Comparison of ENCODE assay signal across 1 cellular context in genomic region chr3:16060358-16060852, GRCh38.
TF ChIP-seq lines count a peak whose summit lies in the region.

No MANE protein-coding gene starts in this region.

TF ChIP-seq in HepG2, 621 proteins besides CTCF, POLR2A, EP300 and RAD21 (continued from another document and continues in another):
- TF ChIP-seq ZEB1 (IDR thresholded peaks at IDR 0.05; ENCODE audit: insufficient replicate concordance, low read depth) (peak; percentile 40), ZNF816 (CRISPR knock-in tag; IDR thresholded peaks at IDR 0.05; ENCODE audit: borderline replicate concordance) (no peak), TBX2 (CRISPR knock-in tag; IDR thresholded peaks at IDR 0.05; ENCODE audit: borderline replicate concordance) (peak; percentile 90; the same call in 1 of the 2 replicates), NKX3-1 (CRISPR knock-in tag; IDR thresholded peaks at IDR 0.05) (no peak), ZNF615 (CRISPR knock-in tag; IDR thresholded peaks at IDR 0.05; ENCODE audit: borderline replicate concordance) (no peak), ZSCAN9 (CRISPR knock-in tag; IDR thresholded peaks at IDR 0.05; ENCODE audit: borderline replicate concordance) (peak; percentile 68; the same call in 1 of the 2 replicates), U2AF2 (IDR thresholded peaks at IDR 0.05; ENCODE audit: low read depth, low read length) (no peak), ZNF180 (CRISPR knock-in tag; IDR thresholded peaks at IDR 0.05; ENCODE audit: borderline replicate concordance, low read depth) (no peak), POLR2G (IDR thresholded peaks at IDR 0.05; ENCODE audit: low read depth, low read length) (0 out of 2 replicates have a peak, but pooled peaks have one; percentile 17), YEATS2 (CRISPR knock-in tag; IDR thresholded peaks at IDR 0.05; ENCODE audit: borderline replicate concordance) (peak; percentile 85; the same call in 1 of the 2 replicates), NR2F2 (IDR thresholded peaks at IDR 0.05; ENCODE audit: borderline replicate concordance, low read depth) (0 out of 2 replicates have a peak, but pooled peaks have one; percentile 40), RXRA (CRISPR knock-in tag; IDR thresholded peaks at IDR 0.05) (peak; percentile 75; the same call in 1 of the 2 replicates), CREB1 (IDR thresholded peaks at IDR 0.05) (peak; percentile 91), CREB1 (CRISPR knock-in tag; IDR thresholded peaks at IDR 0.05) (peak; percentile 94), ZNF563 (CRISPR knock-in tag; IDR thresholded peaks at IDR 0.05) (no peak), FOXA3 (CRISPR knock-in tag; IDR thresholded peaks at IDR 0.05) (peak; percentile 98), TBP (CRISPR knock-in tag; IDR thresholded peaks at IDR 0.05) (no peak), TCF7L2 (IDR thresholded peaks at IDR 0.05; ENCODE audit: low read depth, low read length) (no peak), ZNF891 (CRISPR knock-in tag; IDR thresholded peaks at IDR 0.05) (no peak), ZBTB10 (CRISPR knock-in tag; IDR thresholded peaks at IDR 0.05; ENCODE audit: borderline replicate concordance) (no peak; the same call in 1 of the 2 replicates), SMAD9 (CRISPR knock-in tag; IDR thresholded peaks at IDR 0.05) (0 out of 2 replicates have a peak, but pooled peaks have one; percentile 13), NFKBIZ (CRISPR knock-in tag; IDR thresholded peaks at IDR 0.05) (peak; percentile 96; the same call in 1 of the 2 replicates), ARHGAP35 (CRISPR knock-in tag; IDR thresholded peaks at IDR 0.05; ENCODE audit: borderline replicate concordance) (peak; percentile 36; the same call in 1 of the 2 replicates), ERF (CRISPR knock-in tag; IDR thresholded peaks at IDR 0.05) (peak; percentile 97), LBX2 (CRISPR knock-in tag; IDR thresholded peaks at IDR 0.05; ENCODE audit: borderline replicate concordance) (no peak), ZNF772 (CRISPR knock-in tag; IDR thresholded peaks at IDR 0.05) (peak; percentile 32; the same call in 1 of the 2 replicates), KLF11 (CRISPR knock-in tag; IDR thresholded peaks at IDR 0.05) (peak; percentile 92; the same call in 1 of the 2 replicates), TBL1XR1 (IDR thresholded peaks at IDR 0.05; ENCODE audit: borderline replicate concordance, low read length, partially characterized antibody) (peak; percentile 43), SP5 (CRISPR knock-in tag; IDR thresholded peaks at IDR 0.05; ENCODE audit: borderline replicate concordance, low read depth) (peak; percentile 63), ZNF878 (CRISPR knock-in tag; IDR thresholded peaks at IDR 0.05) (peak; percentile 75), FOXA1 (IDR thresholded peaks at IDR 0.05) (peak; percentile 78), FOXA1 (CRISPR knock-in tag; IDR thresholded peaks at IDR 0.05) (peak; percentile 95), BRD4 (CRISPR knock-in tag; IDR thresholded peaks at IDR 0.05) (no peak), MIXL1 (CRISPR knock-in tag; IDR thresholded peaks at IDR 0.05) (peak; percentile 79), SATB2 (CRISPR knock-in tag; IDR thresholded peaks at IDR 0.05) (no peak), ZNF296 (CRISPR knock-in tag; conservative IDR thresholded peaks at IDR 0.05) (no peak), TSC22D2 (CRISPR knock-in tag; IDR thresholded peaks at IDR 0.05; ENCODE audit: borderline replicate concordance) (peak; percentile 38; the same call in 1 of the 2 replicates), MIER3 (CRISPR knock-in tag; IDR thresholded peaks at IDR 0.05; ENCODE audit: borderline replicate concordance) (peak; percentile 97), MTERF4 (CRISPR knock-in tag; IDR thresholded peaks at IDR 0.05) (0 out of 2 replicates have a peak, but pooled peaks have one; percentile 25), KLF13 (CRISPR knock-in tag; IDR thresholded peaks at IDR 0.05) (no peak), ZNF335 (CRISPR knock-in tag; IDR thresholded peaks at IDR 0.05) (peak; percentile 53), NCOR1 (IDR thresholded peaks at IDR 0.05; ENCODE audit: borderline replicate concordance, low read length) (peak; percentile 71; the same call in 1 of the 2 replicates), ZNF839 (CRISPR knock-in tag; IDR thresholded peaks at IDR 0.05; ENCODE audit: borderline replicate concordance) (no peak), ZNF431 (CRISPR knock-in tag; IDR thresholded peaks at IDR 0.05; ENCODE audit: borderline replicate concordance, low read depth) (0 out of 2 replicates have a peak, but pooled peaks have one; percentile 30), JUN (CRISPR knock-in tag; IDR thresholded peaks at IDR 0.05) (peak; percentile 100), ZNF75D (CRISPR knock-in tag; IDR thresholded peaks at IDR 0.05; ENCODE audit: borderline replicate concordance) (no peak), BCL6 (CRISPR knock-in tag; IDR thresholded peaks at IDR 0.05) (peak; percentile 81)
- TF ChIP-seq, protein P1, sequence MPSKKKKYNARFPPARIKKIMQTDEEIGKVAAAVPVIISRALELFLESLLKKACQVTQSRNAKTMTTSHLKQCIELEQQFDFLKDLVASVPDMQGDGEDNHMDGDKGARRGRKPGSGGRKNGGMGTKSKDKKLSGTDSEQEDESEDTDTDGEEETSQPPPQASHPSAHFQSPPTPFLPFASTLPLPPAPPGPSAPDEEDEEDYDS (CRISPR knock-in tag; IDR thresholded peaks at IDR 0.05), result peak; percentile 76; the same call in 1 of the 2 replicates
- TF ChIP-seq, protein P2, sequence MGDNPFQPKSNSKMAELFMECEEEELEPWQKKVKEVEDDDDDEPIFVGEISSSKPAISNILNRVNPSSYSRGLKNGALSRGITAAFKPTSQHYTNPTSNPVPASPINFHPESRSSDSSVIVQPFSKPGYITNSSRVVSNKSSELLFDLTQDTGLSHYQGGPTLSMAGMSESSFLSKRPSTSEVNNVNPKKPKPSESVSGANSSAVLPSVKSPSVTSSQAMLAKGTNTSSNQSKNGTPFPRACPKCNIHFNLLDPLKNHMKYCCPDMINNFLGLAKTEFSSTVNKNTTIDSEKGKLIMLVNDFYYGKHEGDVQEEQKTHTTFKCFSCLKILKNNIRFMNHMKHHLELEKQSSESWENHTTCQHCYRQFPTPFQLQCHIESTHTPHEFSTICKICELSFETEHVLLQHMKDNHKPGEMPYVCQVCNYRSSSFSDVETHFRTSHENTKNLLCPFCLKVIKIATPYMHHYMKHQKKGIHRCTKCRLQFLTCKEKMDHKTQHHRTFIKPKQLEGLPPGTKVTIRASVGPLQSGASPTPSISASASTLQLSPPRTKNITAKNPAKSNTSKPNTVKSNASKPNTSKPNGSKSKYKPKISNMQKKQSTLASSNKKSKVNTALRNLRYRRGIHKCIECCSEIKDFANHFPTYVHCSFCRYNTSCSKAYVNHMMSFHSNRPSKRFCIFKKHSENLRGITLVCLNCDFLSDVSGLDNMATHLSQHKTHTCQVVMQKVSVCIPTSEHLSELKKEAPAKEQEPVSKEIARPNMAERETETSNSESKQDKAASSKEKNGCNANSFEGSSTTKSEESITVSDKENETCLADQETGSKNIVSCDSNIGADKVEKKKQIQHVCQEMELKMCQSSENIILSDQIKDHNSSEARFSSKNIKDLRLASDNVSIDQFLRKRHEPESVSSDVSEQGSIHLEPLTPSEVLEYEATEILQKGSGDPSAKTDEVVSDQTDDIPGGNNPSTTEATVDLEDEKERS (CRISPR knock-in tag; IDR thresholded peaks at IDR 0.05), result peak; percentile 92
- TF ChIP-seq, protein P3, sequence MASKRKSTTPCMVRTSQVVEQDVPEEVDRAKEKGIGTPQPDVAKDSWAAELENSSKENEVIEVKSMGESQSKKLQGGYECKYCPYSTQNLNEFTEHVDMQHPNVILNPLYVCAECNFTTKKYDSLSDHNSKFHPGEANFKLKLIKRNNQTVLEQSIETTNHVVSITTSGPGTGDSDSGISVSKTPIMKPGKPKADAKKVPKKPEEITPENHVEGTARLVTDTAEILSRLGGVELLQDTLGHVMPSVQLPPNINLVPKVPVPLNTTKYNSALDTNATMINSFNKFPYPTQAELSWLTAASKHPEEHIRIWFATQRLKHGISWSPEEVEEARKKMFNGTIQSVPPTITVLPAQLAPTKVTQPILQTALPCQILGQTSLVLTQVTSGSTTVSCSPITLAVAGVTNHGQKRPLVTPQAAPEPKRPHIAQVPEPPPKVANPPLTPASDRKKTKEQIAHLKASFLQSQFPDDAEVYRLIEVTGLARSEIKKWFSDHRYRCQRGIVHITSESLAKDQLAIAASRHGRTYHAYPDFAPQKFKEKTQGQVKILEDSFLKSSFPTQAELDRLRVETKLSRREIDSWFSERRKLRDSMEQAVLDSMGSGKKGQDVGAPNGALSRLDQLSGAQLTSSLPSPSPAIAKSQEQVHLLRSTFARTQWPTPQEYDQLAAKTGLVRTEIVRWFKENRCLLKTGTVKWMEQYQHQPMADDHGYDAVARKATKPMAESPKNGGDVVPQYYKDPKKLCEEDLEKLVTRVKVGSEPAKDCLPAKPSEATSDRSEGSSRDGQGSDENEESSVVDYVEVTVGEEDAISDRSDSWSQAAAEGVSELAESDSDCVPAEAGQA (IDR thresholded peaks at IDR 0.05; ENCODE audit: low read depth), result no peak
- TF ChIP-seq, protein P3 (CRISPR knock-in tag; IDR thresholded peaks at IDR 0.05; ENCODE audit: borderline replicate concordance), result no peak
- TF ChIP-seq, protein P4, sequence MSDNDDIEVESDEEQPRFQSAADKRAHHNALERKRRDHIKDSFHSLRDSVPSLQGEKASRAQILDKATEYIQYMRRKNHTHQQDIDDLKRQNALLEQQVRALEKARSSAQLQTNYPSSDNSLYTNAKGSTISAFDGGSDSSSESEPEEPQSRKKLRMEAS (IDR thresholded peaks at IDR 0.05), result peak; percentile 98
- TF ChIP-seq, protein P5, sequence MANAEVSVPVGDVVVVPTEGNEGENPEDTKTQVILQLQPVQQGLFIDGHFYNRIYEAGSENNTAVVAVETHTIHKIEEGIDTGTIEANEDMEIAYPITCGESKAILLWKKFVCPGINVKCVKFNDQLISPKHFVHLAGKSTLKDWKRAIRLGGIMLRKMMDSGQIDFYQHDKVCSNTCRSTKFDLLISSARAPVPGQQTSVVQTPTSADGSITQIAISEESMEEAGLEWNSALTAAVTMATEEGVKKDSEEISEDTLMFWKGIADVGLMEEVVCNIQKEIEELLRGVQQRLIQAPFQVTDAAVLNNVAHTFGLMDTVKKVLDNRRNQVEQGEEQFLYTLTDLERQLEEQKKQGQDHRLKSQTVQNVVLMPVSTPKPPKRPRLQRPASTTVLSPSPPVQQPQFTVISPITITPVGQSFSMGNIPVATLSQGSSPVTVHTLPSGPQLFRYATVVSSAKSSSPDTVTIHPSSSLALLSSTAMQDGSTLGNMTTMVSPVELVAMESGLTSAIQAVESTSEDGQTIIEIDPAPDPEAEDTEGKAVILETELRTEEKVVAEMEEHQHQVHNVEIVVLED (CRISPR knock-in tag; IDR thresholded peaks at IDR 0.05; ENCODE audit: borderline replicate concordance), result no peak
- TF ChIP-seq, protein P6, sequence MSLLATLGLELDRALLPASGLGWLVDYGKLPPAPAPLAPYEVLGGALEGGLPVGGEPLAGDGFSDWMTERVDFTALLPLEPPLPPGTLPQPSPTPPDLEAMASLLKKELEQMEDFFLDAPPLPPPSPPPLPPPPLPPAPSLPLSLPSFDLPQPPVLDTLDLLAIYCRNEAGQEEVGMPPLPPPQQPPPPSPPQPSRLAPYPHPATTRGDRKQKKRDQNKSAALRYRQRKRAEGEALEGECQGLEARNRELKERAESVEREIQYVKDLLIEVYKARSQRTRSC (CRISPR knock-in tag; IDR thresholded peaks at IDR 0.05; ENCODE audit: low read depth), result no peak
